ENCODE assay signal across 23 cellular contexts in genomic region chr16:23934610-23935009, GRCh38.
"Had no signal": no experiment of that assay in that cellular context is flagged by ENCODE, and none has a peak within 500 bp of the region (broad histone marks: within the 10 kb centered on the region; RNA-seq: fewer than 3 reads in every experiment).

No MANE protein-coding gene starts in this region.

- H3K4me3 ChIP-seq: colonic mucosa, dorsolateral prefrontal cortex, esophagus muscularis mucosa, hepatocyte, left ventricle myocardium inferior, right lobe of liver, skin epidermis, thoracic aorta, upper lobe of left lung had no signal

- H3K36me3 ChIP-seq: colonic mucosa, esophagus muscularis mucosa, left ventricle myocardium inferior, right lobe of liver, thoracic aorta, upper lobe of left lung, WERI-Rb-1 had no signal

- H3K9me3 Mint-ChIP-seq: nephron progenitor cell had no signal

- ATAC-seq: activated T-cell treated with anti-CD3 and anti-CD28 coated beads, Interleukin-2, amount 50 U/mL, for 4 hours; right lobe of liver; SK-N-SH treated with all-trans-retinoic acid at 6 μM for 48 hours; T-cell had no signal

- H3K27ac ChIP-seq: colonic mucosa, esophagus muscularis mucosa, hepatocyte, left ventricle myocardium inferior, right lobe of liver, skin epidermis, thoracic aorta, upper lobe of left lung, WERI-Rb-1 had no signal

- DNase-seq: activated CD4-positive, alpha-beta T cell treated with anti-CD3 and anti-CD28 coated beads for 1 hour; activated CD8-positive, alpha-beta memory T cell treated with anti-CD3 and anti-CD28 coated beads, Interleukin-2, amount 50 U/mL, for 48 hours; activated effector memory CD4-positive, alpha-beta T cell treated with Interleukin-2 at 50 U/mL for 16 hours; activated naive CD4-positive, alpha-beta T cell treated with anti-CD3 and anti-CD28 coated beads for 36 hours; activated T-cell treated with anti-CD3 and anti-CD28 coated beads, Interleukin-2, amount 50 U/mL, for 4 hours; colonic mucosa; dorsolateral prefrontal cortex; glutamatergic neuron; left ventricle myocardium inferior; midbrain; nephron progenitor cell; nucleus accumbens; right lobe of liver; stimulated activated CD4-positive, alpha-beta T cell treated with anti-CD3 and anti-CD28 coated beads, Interleukin-1b, Interleukin-23, amount 100 ng/mL, for 48 hours; stimulated activated naive CD4-positive, alpha-beta T cell treated with Interleukin-2 at 50 U/mL for 16 hours; T-cell; upper lobe of left lung; WERI-Rb-1 had no signal

- H3K27me3 Mint-ChIP-seq: T-cell had no signal

- H3K4me1 ChIP-seq: colonic mucosa, esophagus muscularis mucosa, left ventricle myocardium inferior, right lobe of liver, upper lobe of left lung had no signal

- H3K4me1 Mint-ChIP-seq: nephron progenitor cell had no signal

- H3K27me3 ChIP-seq: colonic mucosa, dorsolateral prefrontal cortex, esophagus muscularis mucosa, right lobe of liver, upper lobe of left lung had no signal

- H3K4me3 Mint-ChIP-seq: activated naive CD4-positive, alpha-beta T cell treated with anti-CD3 and anti-CD28 coated beads for 36 hours; activated T-cell treated with anti-CD3 and anti-CD28 coated beads, Interleukin-2, amount 50 U/mL, for 4 hours; nephron progenitor cell; T-cell had no signal

- H3K9me3 ChIP-seq: colonic mucosa, esophagus muscularis mucosa, left ventricle myocardium inferior, right lobe of liver, thoracic aorta, upper lobe of left lung had no signal

- H3K27ac Mint-ChIP-seq: activated naive CD4-positive, alpha-beta T cell treated with anti-CD3 and anti-CD28 coated beads for 36 hours; nephron progenitor cell; T-cell had no signal
